ENCODE assay signal across 18 cellular contexts in genomic region chr17:79188679-79189078, GRCh38.
"Had no signal": no experiment of that assay in that cellular context is flagged by ENCODE, and none has a peak within 500 bp of the region (broad histone marks: within the 10 kb centered on the region; RNA-seq: fewer than 3 reads in every experiment).

No MANE protein-coding gene starts in this region.

- DNase-seq: left ventricle myocardium inferior; natural killer cell; ovary; stimulated activated CD4-positive, alpha-beta T cell treated with anti-CD3 and anti-CD28 coated beads, Interleukin-12 subunit alpha, Interleukin-12 subunit beta, amount 100 ng/mL, for 4 hours; stimulated activated CD4-positive, alpha-beta T cell treated with anti-CD3 and anti-CD28 coated beads, Interleukin-4, amount 100 ng/mL, for 1 hour; stimulated activated naive B cell treated with anti-CD40 and anti-IgM and Interleukin-4, amounts not matched to agents 10 μg/mL and 1 μg/mL and 100 μg/mL, for 72 hours; stomach; transverse colon; upper lobe of left lung had no signal

- H3K36me3 ChIP-seq: left ventricle myocardium inferior, neural progenitor cell, neutrophil, ovary, right atrium auricular region, stomach, thyroid gland, transverse colon, upper lobe of left lung had no signal

- H3K9ac ChIP-seq: neural progenitor cell had no signal

- H3K27me3 ChIP-seq: ovary, testis, thyroid gland had no signal

- H3K4me3 ChIP-seq: left ventricle myocardium inferior, lung, neural progenitor cell, ovary, right atrium auricular region, skin epidermis, stomach, testis, thyroid gland, transverse colon, upper lobe of left lung had no signal

- H3K4me1 ChIP-seq: thyroid gland had no signal

- ATAC-seq: natural killer cell; sciatic nerve; stimulated activated naive CD8-positive, alpha-beta T cell treated with anti-CD3 and anti-CD28 coated beads, Interleukin-15, Interleukin-2, amounts not matched to agents 100 U/mL and 50 U/mL, for 24 hours had no signal

- H3K27ac ChIP-seq: left ventricle myocardium inferior, neural progenitor cell, neutrophil, ovary, right atrium auricular region, skin epidermis, stomach, testis, thyroid gland, transverse colon, upper lobe of left lung had no signal

- H3K9me3 ChIP-seq: left ventricle myocardium inferior, neutrophil, ovary, right atrium auricular region, stomach, testis, thyroid gland, transverse colon, upper lobe of left lung had no signal
